ENCODE assay signal across 8 cellular contexts in genomic region chr6:34465551-34466241, GRCh38. TPM values are rescaled to one million over a fixed set of nuclear protein-coding genes. Genes with fewer than 3 reads are reported as not detected.
DNase-seq lines count a peak whose midpoint lies in the region; ATAC-seq and TF ChIP-seq lines count a peak whose summit lies in the region.

TSS of gene PACSIN1 (plus strand) at chr6:34466076. CDS start at chr6:34526306, 60,230 bp downstream.

- H3K9me3 Mint-ChIP-seq in central memory CD8-positive, alpha-beta T cell, result no peaks in the 10 kb centered on the region

- H3K27ac ChIP-seq in lower lobe of right lung, result no peak within 1 kb of the TSS

- no peaks in the 10 kb centered on the region for H3K36me3 ChIP-seq in lower lobe of right lung

- peaks cover 9% of the 10 kb centered on the region for H3K27me3 Mint-ChIP-seq in central memory CD8-positive, alpha-beta T cell

- peaks cover 38% of the 10 kb centered on the region for H3K27me3 ChIP-seq in lower lobe of right lung (ENCODE audit: low read depth)

- peak within 1 kb of the TSS; percentile 29 for H3K27ac Mint-ChIP-seq in central memory CD8-positive, alpha-beta T cell (ENCODE audit: low read depth)

- H3K4me1 ChIP-seq in lower lobe of right lung, result peaks cover 11% of the 10 kb centered on the region

- no peak for TF ChIP-seq CTCF in lower lobe of right lung (IDR thresholded peaks at IDR 0.05)

- intact Hi-C loops in lower lobe of right lung (cut with DNase I), result no loop called here

- peak; percentile 21 to 31 for DNase-seq in NOMO-1 (lab: John Stamatoyannopoulos, UW; ENCODE audit: unreplicated experiment in 2 of 2)
- no peak for DNase-seq in NOMO-1 treated with dmso at 0.1 percent for 144 hours (lab: John Stamatoyannopoulos, UW; ENCODE audit: unreplicated experiment)
- peak; percentile 11 to 61 for DNase-seq in NCI-H526 (lab: John Stamatoyannopoulos, UW)
- no peak for DNase-seq in central memory CD8-positive, alpha-beta T cell (ENCODE audit: low spot score in 2 of 2)
- no peak for DNase-seq in lower lobe of right lung
- DNase-seq in T-helper 9 cell, result no peak

- H3K4me3 Mint-ChIP-seq in central memory CD8-positive, alpha-beta T cell, result peak within 1 kb of the TSS; percentile 77

- H3K4me3 ChIP-seq in lower lobe of right lung, result peak within 1 kb of the TSS; percentile 44

- H3K36me3 Mint-ChIP-seq in central memory CD8-positive, alpha-beta T cell (ENCODE audit: insufficient read depth), result no peaks in the 10 kb centered on the region

- peak; percentile 83 for ATAC-seq in central memory CD8-positive, alpha-beta T cell (replicated peaks; ENCODE audit: extremely low read depth, poor library complexity, severe bottlenecking)
- ATAC-seq in lower lobe of right lung (peak; percentile 65 to 70), GM19395 (IDR thresholded peaks at IDR 0.05; ENCODE audit: unreplicated experiment) (no peak), HG03457 (IDR thresholded peaks at IDR 0.05; ENCODE audit: unreplicated experiment) (no peak)

- H3K9me3 ChIP-seq in lower lobe of right lung, result no peaks in the 10 kb centered on the region

- H3K4me1 Mint-ChIP-seq in central memory CD8-positive, alpha-beta T cell, result peaks cover 19% of the 10 kb centered on the region

RNA-seq across cellular contexts. Expression of gene PACSIN1, which starts in this region (rescaled TPM):
- total RNA-seq in lower lobe of right lung, result not detected

Comparison
In these comparisons a context has a peak if more than half of its experiments do, and no peak if none do; other contexts are left out.
1. DNase-seq: peak in NOMO-1 (2 of 2) and NCI-H526 (2 of 2); none in NOMO-1 treated with dmso at 0.1 percent for 144 hours (single experiment), central memory CD8-positive, alpha-beta T cell (0 of 2), lower lobe of right lung (single experiment) and T-helper 9 cell (single experiment).
2. Peak in ATAC-seq and H3K4me3 ChIP-seq in lower lobe of right lung; RNA of the gene not detected or under 1 TPM.